ENCODE assay signal across 16 cellular contexts in the genomic region with DNA sequence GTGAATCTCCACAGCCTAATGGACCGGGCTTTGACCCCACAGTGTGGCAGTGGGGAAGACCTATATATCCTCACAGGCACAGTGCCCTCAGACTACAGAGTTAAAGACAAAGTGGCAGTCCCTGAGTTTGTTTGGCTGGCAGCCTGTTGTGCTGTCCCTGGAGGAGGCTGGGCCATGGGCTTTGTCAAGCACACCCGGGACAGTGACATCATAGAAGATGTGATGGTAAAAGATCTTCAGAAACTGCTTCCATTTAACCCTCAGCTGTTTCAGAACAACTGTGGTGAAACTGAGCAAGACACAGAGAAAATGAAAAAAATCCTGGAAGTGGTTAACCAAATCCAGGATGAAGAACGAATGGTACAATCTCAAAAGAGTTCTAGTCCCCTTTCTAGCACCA.
"Had no signal": no experiment of that assay in that cellular context is flagged by ENCODE, and none has a peak within 500 bp of the region (broad histone marks: within the 10 kb centered on the region; RNA-seq: fewer than 3 reads in every experiment).

No MANE protein-coding gene starts in this region.

- H3K9me3 Mint-ChIP-seq: immature natural killer cell, memory B cell, mesothelial cell of epicardium, natural killer cell, neural crest cell had no signal

- H3K27ac Mint-ChIP-seq: immature natural killer cell, memory B cell, mesothelial cell of epicardium, natural killer cell had no signal

- DNase-seq: dermis blood vessel endothelial cell; erythroblast; foreskin keratinocyte; immature natural killer cell; left ventricle myocardium inferior; lower lobe of right lung; natural killer cell; ovary; sigmoid colon; stimulated activated CD4-positive, alpha-beta T cell treated with anti-CD3 and anti-CD28 coated beads, Interleukin-2, amount 100 ng/mL, for 24 hours; stimulated activated CD4-positive, alpha-beta T cell treated with anti-CD3 and anti-CD28 coated beads, Interleukin-4, amount 100 ng/mL, for 4 hours; stimulated activated naive CD4-positive, alpha-beta T cell treated with Interleukin-2 at 50 U/mL for 16 hours; upper lobe of right lung had no signal

- ATAC-seq: foreskin keratinocyte, lower lobe of right lung, natural killer cell, upper lobe of right lung had no signal

- H3K4me3 Mint-ChIP-seq: immature natural killer cell, memory B cell, mesothelial cell of epicardium, natural killer cell, neural crest cell had no signal

- H3K27me3 Mint-ChIP-seq: memory B cell had no signal

- H3K4me1 Mint-ChIP-seq: neural crest cell had no signal
